In genomic region chr16:28925386-28926228, GRCh38 we compare ENCODE assay signal across 9 cellular contexts. TPM values are rescaled to one million over a fixed set of nuclear protein-coding genes. Genes with fewer than 3 reads are reported as not detected.
DNase-seq lines count a peak whose midpoint lies in the region; ATAC-seq, FAIRE-seq and TF ChIP-seq lines count a peak whose summit lies in the region.
"Had no signal": no experiment of that assay in that cellular context is flagged by ENCODE, and none has a peak within 500 bp of the region (broad histone marks: within the 10 kb centered on the region; RNA-seq: fewer than 3 reads in every experiment).

No MANE protein-coding gene starts in this region.

- H3K4me3 Mint-ChIP-seq in CD4-positive, alpha-beta T cell = peak overlapping the region; percentile 91

- no peaks in the 10 kb centered on the region for H3K9me3 Mint-ChIP-seq in CD4-positive, alpha-beta T cell

- no peaks in the 10 kb centered on the region for H3K9me3 ChIP-seq in CD4-positive, alpha-beta T cell (ENCODE audit: control insufficient read depth, low read length)

- H3K4me1 ChIP-seq in foreskin keratinocyte = peaks cover 5% of the 10 kb centered on the region

- POLR2A ChIA-PET in CD4-positive, alpha-beta T cell (lab: Charles Lee) = interaction anchor here (0.5 to 3.7 kb wide), 12 partner anchors 11 to 670 kb away, joined by 3 to 33 read pairs (median 8); partner anchors contain the start of genes ATXN2L, LAT, NFATC2IP and TUFM

- no peaks in the 10 kb centered on the region for H3K27me3 ChIP-seq in CD4-positive, alpha-beta T cell (ENCODE audit: control insufficient read depth, insufficient read depth, low read length)
- H3K27me3 ChIP-seq in foreskin keratinocyte = no peaks in the 10 kb centered on the region

- peak overlapping the region; percentile 93 for H3K27ac ChIP-seq in CD4-positive, alpha-beta T cell (ENCODE audit: low read depth, low read length)
- H3K27ac ChIP-seq in foreskin keratinocyte (peak overlapping the region; percentile 88), temporal lobe (ENCODE audit: low read depth, low read length) (peak overlapping the region; percentile 90)

- FAIRE-seq in RCC 7860 (lab: Jason Lieb, UNC) = no peak

- DNase-seq in CD4-positive, alpha-beta T cell = peak; percentile 65 to 87 (median 72)
- DNase-seq in RCC 7860 (ENCODE audit: low spot score) (peak; percentile 63), foreskin keratinocyte (peak; percentile 56 to 75), occipital lobe (lab: John Stamatoyannopoulos, UW) (peak; percentile 69)
- peak; percentile 91 for DNase-seq in activated effector memory CD4-positive, alpha-beta T cell treated with anti-CD3 and anti-CD28 coated beads, Interleukin-2, amount 50 U/mL, for 16 hours

- ATAC-seq in CD4-positive, alpha-beta T cell (ENCODE audit: poor library complexity) = peak; percentile 69
- ATAC-seq in GM19395 (IDR thresholded peaks at IDR 0.05; ENCODE audit: unreplicated experiment) = peak; percentile 26
- peak; percentile 10 for ATAC-seq in HG03571 (IDR thresholded peaks at IDR 0.05; ENCODE audit: unreplicated experiment)
- ATAC-seq in foreskin keratinocyte = peak; percentile 16

- H3K27me3 Mint-ChIP-seq in CD4-positive, alpha-beta T cell = no peaks in the 10 kb centered on the region

- peaks cover 22% of the 10 kb centered on the region for H3K4me1 Mint-ChIP-seq in CD4-positive, alpha-beta T cell (ENCODE audit: low read depth)

- TF ChIP-seq CTCF in CD4-positive, alpha-beta T cell (IDR thresholded peaks at IDR 0.05) = no peak
- TF ChIP-seq CTCF in foreskin keratinocyte (conservative IDR thresholded peaks at IDR 0.05) = no peak

- CTCF ChIA-PET in CD4-positive, alpha-beta T cell (lab: Charles Lee) = interaction anchor here (0.6 to 8.3 kb wide), 3 partner anchors 19 to 80 kb away, joined by 3 to 34 read pairs (median 4); partner anchors contain the start of gene TUFM

- peak overlapping the region; percentile 97 for H3K27ac Mint-ChIP-seq in CD4-positive, alpha-beta T cell

- H3K36me3 Mint-ChIP-seq in CD4-positive, alpha-beta T cell (ENCODE audit: low read depth) = peaks cover 36% of the 10 kb centered on the region

- intact Hi-C loops in CD4-positive, alpha-beta T cell (cut with DNase I, micrococcal nuclease) = loop anchor here (1.0 to 5.0 kb wide), 4 partner anchors 19 to 102 kb away; partner anchors contain the start of gene TUFM (in 1 of the 2)

RNA-seq across cellular contexts. Expression of gene RABEP2, which starts 0.6 kb away (rescaled TPM):
- 10 to 100 TPM; 23.3 to 23.4 TPM for total RNA-seq in CD4-positive, alpha-beta T cell
- total RNA-seq in foreskin keratinocyte (16.2 and 16.6 TPM in 2 replicates), occipital lobe (17.8 TPM), temporal lobe (12.0 TPM)
- polyA plus RNA-seq in foreskin keratinocyte = 13.6 and 14.8 TPM in 2 replicates

RNA-seq across cellular contexts. Expression of gene CD19, which starts 6.2 kb away (rescaled TPM):
- under 1 TPM; 0.14 to 0.27 TPM for total RNA-seq in CD4-positive, alpha-beta T cell
- total RNA-seq in foreskin keratinocyte (not detected in 2 replicates), occipital lobe (not detected), temporal lobe (0.74 TPM)
- not detected in 2 replicates for polyA plus RNA-seq in foreskin keratinocyte
- total RNA-seq: pulmonary artery endothelial cell had no signal

RNA-seq across cellular contexts. Expression of gene NFATC2IP, which starts 25.1 kb away (rescaled TPM):
- 10 to 100 TPM; 47.4 to 51.0 TPM for total RNA-seq in CD4-positive, alpha-beta T cell
- 30.4 and 31.2 TPM in 2 replicates for total RNA-seq in foreskin keratinocyte
- polyA plus RNA-seq in foreskin keratinocyte = 17.0 and 19.6 TPM in 2 replicates
- 19.8 TPM for total RNA-seq in occipital lobe
- total RNA-seq in temporal lobe = 23.4 TPM

RNA-seq across cellular contexts. Expression of gene ATP2A1, which starts 47.3 kb away (rescaled TPM):
- under 1 TPM; 0.56 to 0.77 TPM for total RNA-seq in CD4-positive, alpha-beta T cell
- total RNA-seq in foreskin keratinocyte (0.21 and 0.24 TPM in 2 replicates), occipital lobe (0.16 TPM), temporal lobe (under 0.01 TPM)
- polyA plus RNA-seq in foreskin keratinocyte = 0.27 and 0.57 TPM in 2 replicates

RNA-seq across cellular contexts. Expression of gene SPNS1, which starts 49.0 kb away (rescaled TPM):
- total RNA-seq in CD4-positive, alpha-beta T cell = 10 to 100 TPM; 24.4 to 28.1 TPM
- total RNA-seq in foreskin keratinocyte = 33.1 and 34.9 TPM in 2 replicates
- polyA plus RNA-seq in foreskin keratinocyte = 35.9 and 39.9 TPM in 2 replicates
- total RNA-seq in occipital lobe = 17.8 TPM
- 16.5 TPM for total RNA-seq in temporal lobe

Comparison
In these comparisons a context has a peak if more than half of its experiments do, and no peak if none do; other contexts are left out.
1. Peak in every context shown above with its lines: DNase-seq, ATAC-seq and H3K27ac ChIP-seq.
2. ATAC-seq: peak in every context shown above with its lines; median percentile 69 in CD4-positive, alpha-beta T cell; 26 in GM19395; 16 in foreskin keratinocyte; 10 in HG03571.